ENCODE assay signal across 16 cellular contexts in genomic region chr9:13934411-13934810, GRCh38.
"Had no signal": no experiment of that assay in that cellular context is flagged by ENCODE, and none has a peak within 500 bp of the region (broad histone marks: within the 10 kb centered on the region; RNA-seq: fewer than 3 reads in every experiment).

No MANE protein-coding gene starts in this region.

- H3K4me3 ChIP-seq: adrenal gland, left lung, spleen, thoracic aorta, upper lobe of left lung had no signal

- H3K36me3 ChIP-seq: adrenal gland, left lung, spleen, thoracic aorta, upper lobe of left lung had no signal

- H3K27ac ChIP-seq: adrenal gland, left lung, spleen, thoracic aorta, upper lobe of left lung, VCaP had no signal

- H3K9me3 ChIP-seq: adrenal gland, left lung, spleen, thoracic aorta, upper lobe of left lung had no signal

- H3K27me3 ChIP-seq: adrenal gland, left lung, spleen, upper lobe of left lung had no signal

- DNase-seq: activated CD4-positive, alpha-beta T cell treated with anti-CD3 and anti-CD28 coated beads for 1 hour; activated CD8-positive, alpha-beta memory T cell treated with anti-CD3 and anti-CD28 coated beads for 24 hours; activated CD8-positive, alpha-beta memory T cell treated with anti-CD3 and anti-CD28 coated beads, Interleukin-2, amount 50 U/mL, for 48 hours; activated gamma-delta T cell; activated T-cell treated with anti-CD3 and anti-CD28 coated beads, Interleukin-2, amount 50 U/mL, for 72 hours; adrenal gland; effector CD4-positive, alpha-beta T cell; head of caudate nucleus; kidney; left lung; spleen; stimulated activated CD4-positive, alpha-beta T cell treated with anti-CD3 and anti-CD28 coated beads, Interleukin-4, amount 100 ng/mL, for 4 hours; stimulated activated naive B cell treated with anti-CD40 and anti-IgM and Interleukin-4, amounts not matched to agents 10 μg/mL and 1 μg/mL and 100 μg/mL, for 72 hours; upper lobe of left lung had no signal
